ENCODE assay signal across 1 cellular context in genomic region chr2:18883626-18884456, GRCh38.
TF ChIP-seq lines count a peak whose summit lies in the region.

No MANE protein-coding gene starts in this region.

TF ChIP-seq in GM12878, 131 proteins besides CTCF, POLR2A, EP300 and RAD21 (continued from another document):
- TF ChIP-seq CHD1 (IDR thresholded peaks at IDR 0.05; ENCODE audit: low read depth, low read length): no peak
